8 cellular contexts compared by ENCODE assay signal in the genomic region with DNA sequence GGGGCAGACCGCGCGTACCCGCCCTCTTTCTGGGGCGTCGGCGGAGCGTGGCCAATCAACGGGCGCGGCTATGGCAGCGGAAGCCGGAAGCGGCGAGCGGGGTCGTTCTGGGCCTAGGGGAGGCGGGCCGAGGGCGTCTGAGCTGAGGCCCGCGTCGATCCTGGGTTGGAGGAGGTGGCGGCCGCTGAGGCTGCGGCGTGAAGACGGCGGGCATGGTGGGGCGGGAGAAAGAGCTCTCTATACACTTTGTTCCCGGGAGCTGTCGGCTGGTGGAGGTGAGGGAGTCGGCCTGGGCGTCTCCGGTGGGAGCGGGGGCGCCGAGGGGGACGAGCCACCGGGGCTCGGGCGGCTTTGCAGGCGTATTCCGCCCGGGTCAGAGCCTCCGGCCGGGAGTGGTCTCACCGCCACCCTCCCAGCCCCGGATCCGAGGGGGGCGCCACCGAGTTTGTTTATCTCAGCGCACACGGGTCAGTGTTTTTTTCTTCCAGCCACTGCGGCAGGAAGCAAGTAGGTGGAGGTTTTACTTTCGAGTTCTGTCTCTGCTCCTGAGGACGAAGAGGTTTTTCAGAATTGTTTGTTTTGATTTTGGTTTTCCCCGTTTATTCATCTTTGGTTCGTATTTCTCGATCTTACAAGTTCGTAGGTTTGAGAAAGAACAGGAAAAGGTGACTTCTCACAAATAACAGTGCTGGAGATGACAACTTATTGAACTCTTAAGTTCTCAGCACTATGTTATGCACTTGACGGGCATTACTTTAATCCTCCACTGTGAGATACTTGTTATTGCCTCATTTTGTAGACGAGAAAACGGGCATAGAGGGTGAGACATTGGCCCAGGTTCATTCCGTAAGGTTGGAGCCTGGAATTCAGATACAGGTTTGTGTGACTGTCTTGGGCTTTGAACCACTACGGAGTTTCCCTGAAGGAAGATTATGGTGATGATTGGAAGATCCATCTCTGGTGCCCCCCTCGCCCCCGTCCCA. TPM values are rescaled to one million over a fixed set of nuclear protein-coding genes. Genes with fewer than 3 reads are reported as not detected.
DNase-seq lines count a peak whose midpoint lies in the region; ATAC-seq and TF ChIP-seq lines count a peak whose summit lies in the region.

Gene MAT2B, plus strand, starts transcription at position 145 of the 983 bp plus-strand sequence. Its CDS starts 68 bp downstream, at position 213.

- H3K27ac ChIP-seq in heart right ventricle: peak within 1 kb of the TSS; percentile 88 to 99 (median 94)

- peak within 1 kb of the TSS; percentile 99 for H3K27ac Mint-ChIP-seq in progenitor cell of endocrine pancreas

- no peaks in the 10 kb centered on the region for H3K36me3 ChIP-seq in heart right ventricle

- ATAC-seq in HG02884 (IDR thresholded peaks at IDR 0.05; ENCODE audit: unreplicated experiment) (peak; percentile 77), heart right ventricle (peak; percentile 97 to 99 (median 98))

- no peaks in the 10 kb centered on the region for H3K9me3 ChIP-seq in heart right ventricle

- no peaks in the 10 kb centered on the region for H3K9me3 Mint-ChIP-seq in progenitor cell of endocrine pancreas (ENCODE audit: low read depth)

- DNase-seq in GM13977 (ENCODE audit: low spot score) (peak; percentile 93), NCI-H146 treated with DMSO at 0.1 percent for 48 hours (lab: John Stamatoyannopoulos, UW; ENCODE audit: unreplicated experiment) (peak; percentile 89), amniotic epithelial cell (ENCODE audit: low read depth) (peak; percentile 92), heart right ventricle (peak; percentile 96 to 97), progenitor cell of endocrine pancreas (ENCODE audit: low spot score, unreplicated experiment) (peak; percentile 90), ureter (ENCODE audit: low spot score) (peak; percentile 97)

- intact Hi-C loops in T-helper 1 cell treated with Interleukin-12 subunit alpha and Interleukin-12 subunit beta and Interleukin-4 antibody, amounts not matched to agents 30 ng/mL and 1 ng/mL, for 36 hours (cut with micrococcal nuclease): loop anchor here (1.0 kb wide), 2 partner anchors 45 to 68 kb away; partner anchors contain the start of genes CCNG1, HMMR and NUDCD2
- intact Hi-C loops in heart right ventricle (cut with DNase I): loop anchor here in 6 of 10 donors (1.0 to 10.0 kb wide), 6 partner anchors 43 to 71 kb away; partner anchors contain the start of genes HMMR (in 5 of the 6), NUDCD2 (in 5 of the 6) and CCNG1 (in 3 of the 6)

- WGBS in heart right ventricle, 2 donors: 0% methylated on average over 66 to 68 of the region's 68 CpGs

- no peaks in the 10 kb centered on the region for H3K27me3 ChIP-seq in heart right ventricle

- peak within 1 kb of the TSS; percentile 95 for H3K4me3 Mint-ChIP-seq in progenitor cell of endocrine pancreas (ENCODE audit: low read depth)

- TF ChIP-seq CTCF in GM13977 (IDR thresholded peaks at IDR 0.05; ENCODE audit: extremely low read depth, insufficient read depth, missing control alignments) (peak; percentile 73), heart right ventricle (IDR thresholded peaks at IDR 0.05) (peak; percentile 12 to 77 (median 48)), progenitor cell of endocrine pancreas (IDR thresholded peaks at IDR 0.05; ENCODE audit: unreplicated experiment) (peak; percentile 63)

- H3K4me1 Mint-ChIP-seq in progenitor cell of endocrine pancreas (ENCODE audit: low read depth): peaks cover 40% of the 10 kb centered on the region

- peaks cover 3% of the 10 kb centered on the region for H3K36me3 Mint-ChIP-seq in progenitor cell of endocrine pancreas (ENCODE audit: insufficient read depth)

- peak within 1 kb of the TSS; percentile 59 to 90 (median 82) for H3K4me3 ChIP-seq in heart right ventricle

- H3K27me3 Mint-ChIP-seq in progenitor cell of endocrine pancreas: no peaks in the 10 kb centered on the region

- peaks cover 6 to 67% (median 43%) of the 10 kb centered on the region in 9 donors for H3K4me1 ChIP-seq in heart right ventricle

- in situ Hi-C loops in GM13977 (cut with MboI; ENCODE audit: low pct_unique_long_range_greater_than_20kb, low sequenced_read_pairs, unreplicated experiment): no loop called here

RNA-seq across cellular contexts. Expression of gene MAT2B, which starts in this region (rescaled TPM):
- total RNA-seq in T-helper 1 cell treated with Interleukin-12 subunit alpha and Interleukin-12 subunit beta and Interleukin-4 antibody, amounts not matched to agents 30 ng/mL and 1 ng/mL, for 36 hours: 114 TPM in 2 replicates
- total RNA-seq in heart right ventricle (10 to 100 TPM; 48.4 to 63.2 (median 56.9) TPM), progenitor cell of endocrine pancreas (64.4 and 66.8 TPM in 2 replicates), ureter (53.5 TPM)
- polyA plus RNA-seq in heart right ventricle: 10 to 100 TPM; 22.9 to 34.6 TPM

Comparison
In these comparisons a context has a peak if more than half of its experiments do, and no peak if none do; other contexts are left out.
1. Peak in every context shown above with its lines: DNase-seq, ATAC-seq, H3K4me3 ChIP-seq and H3K27ac ChIP-seq.